Comparison of ENCODE assay signal across 14 cellular contexts in genomic region chr7:135773451-135773850, GRCh38. TPM values are rescaled to one million over a fixed set of nuclear protein-coding genes. Genes with fewer than 3 reads are reported as not detected.
DNase-seq lines count a peak whose midpoint lies in the region; ATAC-seq and TF ChIP-seq lines count a peak whose summit lies in the region.
"Had no signal": no experiment of that assay in that cellular context is flagged by ENCODE, and none has a peak within 500 bp of the region (broad histone marks: within the 10 kb centered on the region; RNA-seq: fewer than 3 reads in every experiment).

No MANE protein-coding gene starts in this region.

- H2AFZ ChIP-seq in PC-9 (no peak overlapping the region), neural progenitor cell (replicated peaks) (peak overlapping the region; percentile 22)

- no peaks in the 10 kb centered on the region for H3K9me3 ChIP-seq in HEK293 (ENCODE audit: control insufficient read depth, insufficient read depth, low read depth, low read length)
- H3K9me3 ChIP-seq in PC-9 (ENCODE audit: insufficient read depth, low read depth): peaks cover 13% of the 10 kb centered on the region; the same call in 1 of the 2 replicates
- H3K9me3 ChIP-seq in neural progenitor cell (ENCODE audit: low read depth): peaks cover under 1% of the 10 kb centered on the region

- H3F3A ChIP-seq in PC-9 (ENCODE audit: insufficient read depth, low read depth): peaks cover 4% of the 10 kb centered on the region
- H3F3A ChIP-seq in neural progenitor cell (ENCODE audit: low read depth): peaks cover 24% of the 10 kb centered on the region

- no peak overlapping the region for H3K4me3 Mint-ChIP-seq in neural progenitor cell

- no TSS peak for BruUV-seq in PC-9 (replicated peaks; lab: Mats Ljungman, UMichigan)

- DNase-seq in NCI-H2029 (lab: John Stamatoyannopoulos, UW) (peak; percentile 86), PC-9 (no peak), neural progenitor cell (ENCODE audit: low spot score) (peak; percentile 17), dorsolateral prefrontal cortex (no peak), sciatic nerve (ENCODE audit: low spot score) (no peak), hepatic stellate cell (ENCODE audit: low spot score) (no peak)
- DNase-seq: activated CD4-positive, CD25-positive, alpha-beta regulatory T cell treated with anti-CD3 and anti-CD28 coated beads, Interleukin-2, amount 50 U/mL, for 72 hours; GOT3; psoas muscle had no signal

- no peak overlapping the region for H3K4me3 ChIP-seq in HEK293 (ENCODE audit: low read depth, low read length)
- H3K4me3 ChIP-seq in PC-9: no peak overlapping the region
- no peak overlapping the region for H3K4me3 ChIP-seq in neural progenitor cell
- H3K4me3 ChIP-seq in dorsolateral prefrontal cortex: no peak overlapping the region
- H3K4me3 ChIP-seq: lung, psoas muscle had no signal

- H3K9me2 ChIP-seq in PC-9 (ENCODE audit: insufficient read depth): no peaks in the 10 kb centered on the region

- ATAC-seq in GM19324 (IDR thresholded peaks at IDR 0.05; ENCODE audit: low FRiP score, unreplicated experiment) (no peak), sciatic nerve (no peak)

- H3K4me1 Mint-ChIP-seq in neural progenitor cell: peaks cover 32% of the 10 kb centered on the region

- no peak overlapping the region for H3K27ac ChIP-seq in HEK293 (ENCODE audit: extremely low read depth, low read depth, low read length)
- peak overlapping the region; percentile 56 for H3K27ac ChIP-seq in PC-9
- peak overlapping the region; percentile 68 for H3K27ac ChIP-seq in neural progenitor cell
- H3K27ac ChIP-seq in dorsolateral prefrontal cortex: peak overlapping the region in 2 of 59 donors; percentile 6 to 20
- H3K27ac ChIP-seq: psoas muscle had no signal

- H3K36me3 ChIP-seq in HEK293 (ENCODE audit: control insufficient read depth in 2 of 2, insufficient read depth in 1 of 2, low read length in 2 of 2) (no peaks in the 10 kb centered on the region), PC-9 (ENCODE audit: low read depth) (no peaks in the 10 kb centered on the region), neural progenitor cell (no peaks in the 10 kb centered on the region)

- H3K27me3 ChIP-seq in PC-9 (ENCODE audit: insufficient read depth, low read depth) (no peaks in the 10 kb centered on the region), neural progenitor cell (no peaks in the 10 kb centered on the region), dorsolateral prefrontal cortex (peaks cover 0 to 11% (median 0%) of the 10 kb centered on the region in 45 donors)

- no peaks in the 10 kb centered on the region for H3K27me3 Mint-ChIP-seq in neural progenitor cell (ENCODE audit: insufficient read depth, low read depth)

- TF ChIP-seq CTCF in HEK293 (tag by site-specific recombination; IDR thresholded peaks at IDR 0.05): no peak
- no peak for TF ChIP-seq CTCF in PC-9 (conservative IDR thresholded peaks at IDR 0.05)
- TF ChIP-seq CTCF in neural progenitor cell (IDR thresholded peaks at IDR 0.05): no peak
- TF ChIP-seq CTCF in dorsolateral prefrontal cortex (IDR thresholded peaks at IDR 0.05 in 54 of 56, conservative IDR thresholded peaks at IDR 0.05 in 2 of 56; ENCODE audit: low read depth in 1 of 56, partially characterized antibody in 56 of 56): no peak

- POLR2A ChIA-PET in HEK293 (lab: Yijun Ruan, JAX): no interaction called here
- POLR2A ChIA-PET in PC-9 (lab: Charles Lee; ENCODE audit: unreplicated experiment): no interaction called here

- peak overlapping the region; percentile 14 for H3K27ac Mint-ChIP-seq in neural progenitor cell

- H3K9ac ChIP-seq in neural progenitor cell: no peak overlapping the region

- H3K4me2 ChIP-seq in PC-9 (peak overlapping the region; percentile 24), neural progenitor cell (peak overlapping the region; percentile 49)

- H4K20me1 ChIP-seq in PC-9 (ENCODE audit: insufficient read depth) (no peaks in the 10 kb centered on the region), neural progenitor cell (ENCODE audit: low read depth) (no peaks in the 10 kb centered on the region)

- intact Hi-C loops in PC-9 (cut with micrococcal nuclease; ENCODE audit: unreplicated experiment): loop anchor here (5.0 kb wide), 1 partner anchor 61 kb away; no protein-coding TSS in a partner anchor
- intact Hi-C loops in dorsolateral prefrontal cortex (cut with DNase I): no loop called here
- intact Hi-C loops in sciatic nerve (cut with DNase I): no loop called here

- H3K4me1 ChIP-seq in HEK293 (ENCODE audit: control insufficient read depth, insufficient read depth, low read length): no peaks in the 10 kb centered on the region; the same call in 1 of the 2 replicates
- peaks cover 36% of the 10 kb centered on the region for H3K4me1 ChIP-seq in PC-9 (replicated peaks; ENCODE audit: insufficient read depth)
- H3K4me1 ChIP-seq in neural progenitor cell: peaks cover 36% of the 10 kb centered on the region

- peaks cover 2% of the 10 kb centered on the region for H3K36me3 Mint-ChIP-seq in neural progenitor cell

- CTCF ChIA-PET in HEK293 (lab: Yijun Ruan, JAX): interaction anchor here (0.7 kb wide), 1 partner anchor 497 kb away, joined by 3 read pairs; no protein-coding TSS in a partner anchor
- CTCF ChIA-PET in PC-9 (lab: Charles Lee): interaction anchor here (0.6 to 1.3 kb wide), 2 partner anchors 100 to 359 kb away, joined by 4 to 6 read pairs; no protein-coding TSS in a partner anchor

- H3K79me2 ChIP-seq in PC-9 (ENCODE audit: low read depth) (no peaks in the 10 kb centered on the region), neural progenitor cell (ENCODE audit: low read depth) (no peaks in the 10 kb centered on the region)

- peaks cover 11% of the 10 kb centered on the region for H3K9me3 Mint-ChIP-seq in neural progenitor cell

TF ChIP-seq in HEK293, 187 proteins besides CTCF, POLR2A, EP300 and RAD21:
- TF ChIP-seq INSM2 (tag by site-specific recombination; IDR thresholded peaks at IDR 0.05) (no peak), ZNF664 (tag by site-specific recombination; IDR thresholded peaks at IDR 0.05) (no peak), ZNF624 (tag by site-specific recombination; IDR thresholded peaks at IDR 0.05) (no peak), MYNN (tag by site-specific recombination; IDR thresholded peaks at IDR 0.05; ENCODE audit: borderline replicate concordance) (no peak), ZIC2 (tag by site-specific recombination; IDR thresholded peaks at IDR 0.05) (peak; percentile 80), ZNF354C (tag by site-specific recombination; IDR thresholded peaks at IDR 0.05; ENCODE audit: borderline replicate concordance, low read depth) (no peak), ZNF645 (tag by site-specific recombination; IDR thresholded peaks at IDR 0.05) (no peak), ZNF146 (tag by site-specific recombination; IDR thresholded peaks at IDR 0.05) (no peak)
- TF ChIP-seq, protein P1, sequence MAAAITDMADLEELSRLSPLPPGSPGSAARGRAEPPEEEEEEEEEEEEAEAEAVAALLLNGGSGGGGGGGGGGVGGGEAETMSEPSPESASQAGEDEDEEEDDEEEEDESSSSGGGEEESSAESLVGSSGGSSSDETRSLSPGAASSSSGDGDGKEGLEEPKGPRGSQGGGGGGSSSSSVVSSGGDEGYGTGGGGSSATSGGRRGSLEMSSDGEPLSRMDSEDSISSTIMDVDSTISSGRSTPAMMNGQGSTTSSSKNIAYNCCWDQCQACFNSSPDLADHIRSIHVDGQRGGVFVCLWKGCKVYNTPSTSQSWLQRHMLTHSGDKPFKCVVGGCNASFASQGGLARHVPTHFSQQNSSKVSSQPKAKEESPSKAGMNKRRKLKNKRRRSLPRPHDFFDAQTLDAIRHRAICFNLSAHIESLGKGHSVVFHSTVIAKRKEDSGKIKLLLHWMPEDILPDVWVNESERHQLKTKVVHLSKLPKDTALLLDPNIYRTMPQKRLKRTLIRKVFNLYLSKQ (tag by site-specific recombination; IDR thresholded peaks at IDR 0.05; ENCODE audit: borderline replicate concordance): no peak
TF ChIP-seq in HEK293: peak in this region for 1.

RNA-seq across cellular contexts. Expression of gene FAM180A, which starts 24.8 kb away (rescaled TPM):
- total RNA-seq in PC-9 (2021): not detected in 2 replicates
- not detected in 2 replicates for total RNA-seq in neural progenitor cell (ENCODE audit: low replicate concordance)
- total RNA-seq in dorsolateral prefrontal cortex: 1 to 10 TPM in 5 of 120 experiments, under 1 TPM in 53, not detected in 62; 0.26 to 1.8 (median 0.53) TPM
- total RNA-seq in sciatic nerve: 8.0 TPM
- total RNA-seq: NCI-H460, SK-MEL-5 had no signal

RNA-seq across cellular contexts. Expression of gene SLC13A4, which starts 45.5 kb away (rescaled TPM):
- total RNA-seq in PC-9 (2021) (not detected in 2 replicates), neural progenitor cell (ENCODE audit: low replicate concordance) (0.28 and 1.9 TPM in 2 replicates), dorsolateral prefrontal cortex (10 to 100 TPM in 20 of 120 experiments, 1 to 10 TPM in 40, under 1 TPM in 36, not detected in 24; 0.07 to 39.2 (median 1.7) TPM), sciatic nerve (0.27 TPM)
- total RNA-seq: NCI-H460, psoas muscle had no signal

Comparison
In these comparisons a context has a peak if more than half of its experiments do, and no peak if none do; other contexts are left out.
1. DNase-seq: peak in NCI-H2029 (single experiment) and neural progenitor cell (single experiment); none in PC-9 (0 of 2), dorsolateral prefrontal cortex (0 of 10), sciatic nerve (single experiment) and hepatic stellate cell (single experiment).